1 cellular context compared by ENCODE assay signal in the genomic region with DNA sequence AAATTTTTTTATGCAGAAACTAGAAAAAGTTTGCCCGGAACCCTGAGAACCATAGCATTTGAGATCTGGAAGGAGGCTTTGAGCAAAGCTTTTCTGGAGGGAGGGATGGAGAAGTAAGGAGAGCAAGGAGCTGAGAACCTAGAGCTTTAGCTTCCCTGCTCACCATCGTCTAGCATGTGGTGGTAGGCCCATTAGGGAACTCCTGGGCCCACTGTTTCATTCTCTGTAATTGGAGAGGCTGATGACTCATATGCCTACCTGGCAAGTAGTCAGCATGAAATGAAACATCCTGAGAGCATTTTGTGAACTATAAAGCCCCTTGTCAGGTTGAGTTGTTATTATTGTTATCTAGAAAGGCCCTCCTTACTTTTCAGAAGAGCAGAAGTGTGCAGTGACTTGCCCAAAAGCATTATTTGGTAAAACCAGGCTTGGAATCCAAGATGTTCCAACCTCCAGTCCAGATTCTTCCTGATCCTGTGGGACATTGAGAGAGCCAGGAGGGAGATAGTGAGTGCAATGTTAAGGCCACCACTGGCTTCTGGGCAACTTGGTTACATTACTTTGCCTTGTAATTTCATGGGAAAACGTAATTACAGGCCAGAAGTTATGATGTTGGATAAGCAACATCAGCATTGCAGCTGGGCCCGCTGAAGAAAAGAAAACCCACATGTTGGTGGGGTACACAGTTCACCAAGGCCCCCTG.
TF ChIP-seq lines count a peak whose summit lies in the region.

No MANE protein-coding gene starts in this region.

TF ChIP-seq in GM23338, 12 proteins besides CTCF, POLR2A, EP300 and RAD21 (continued from another document):
- TF ChIP-seq ZNF462 (CRISPR knock-in tag; IDR thresholded peaks at IDR 0.05) = 0 out of 2 replicates have a peak, but pooled peaks have one; percentile 29
TF ChIP-seq in GM23338: peak in this region for 1.
